8 cellular contexts compared by ENCODE assay signal in genomic region chr16:58127634-58128033, GRCh38. TPM values are rescaled to one million over a fixed set of nuclear protein-coding genes. Genes with fewer than 3 reads are reported as not detected.
DNase-seq lines count a peak whose midpoint lies in the region; ATAC-seq and TF ChIP-seq lines count a peak whose summit lies in the region.

No MANE protein-coding gene starts in this region.

- BruUV-seq in PC-3 (replicated peaks; lab: Mats Ljungman, UMichigan) = no TSS peak

- H3K36me3 ChIP-seq in PC-3 (ENCODE audit: low read depth, low read length) (no peaks in the 10 kb centered on the region), prostate gland (no peaks in the 10 kb centered on the region), mucosa of descending colon (ENCODE audit: low read depth) (peaks cover 4% of the 10 kb centered on the region)

- H3K27me3 ChIP-seq in PC-3 (ENCODE audit: low read length) (no peaks in the 10 kb centered on the region), prostate gland (replicated peaks; ENCODE audit: insufficient read depth) (no peaks in the 10 kb centered on the region)

- CTCF ChIA-PET in PC-3 (lab: Charles Lee) = no interaction called here

- H3K4me3 ChIP-seq in GM12864 (ENCODE audit: low read depth, low read length) (peak overlapping the region; percentile 66), PC-3 (ENCODE audit: low read length) (peak overlapping the region; percentile 96), prostate gland (peak overlapping the region in 1 of 2 donors; percentile 88), mucosa of descending colon (no peak overlapping the region)

- no peak for ATAC-seq in PC-3
- ATAC-seq in mucosa of descending colon = no peak

- peak; percentile 41 for TF ChIP-seq CTCF in GM12864 (IDR thresholded peaks at IDR 0.05; ENCODE audit: low read depth, low read length, missing control alignments)
- TF ChIP-seq CTCF in PC-3 (conservative IDR thresholded peaks at IDR 0.05; ENCODE audit: low read depth, low read length) = 0 out of 2 replicates have a peak, but pooled peaks have one; percentile 18
- TF ChIP-seq CTCF in prostate gland (IDR thresholded peaks at IDR 0.05) = peak in 1 of 4 experiments; percentile 25
- TF ChIP-seq CTCF in mucosa of descending colon (IDR thresholded peaks at IDR 0.05) = no peak

- WGBS in prostate gland = 10% methylated on average over 4 of the region's 4 CpGs

- peak overlapping the region; percentile 97 for H3K4me2 ChIP-seq in PC-3 (ENCODE audit: low read length)

- no peak overlapping the region for H3K27ac ChIP-seq in PC-3 (ENCODE audit: low read length)
- peak overlapping the region; percentile 67 for H3K27ac ChIP-seq in epithelial cell of prostate
- peak overlapping the region; percentile 68 to 89 for H3K27ac ChIP-seq in prostate gland

- TF ChIP-seq POLR2A in prostate gland (IDR thresholded peaks at IDR 0.05) = no peak

- no peaks in the 10 kb centered on the region for H3K9me2 ChIP-seq in PC-3 (replicated peaks; ENCODE audit: low read length)

- DNase-seq in GM12864 (ENCODE audit: low read depth) = no peak
- DNase-seq in PC-3 = peak; percentile 17
- DNase-seq in epithelial cell of prostate (ENCODE audit: low read depth, low spot score) = no peak
- no peak for DNase-seq in prostate gland (ENCODE audit: low spot score)
- no peak for DNase-seq in NCI-H446 (lab: John Stamatoyannopoulos, UW)
- no peak for DNase-seq in NCI-H774 (lab: John Stamatoyannopoulos, UW)
- no peak for DNase-seq in mucosa of descending colon
- no peak for DNase-seq in stimulated activated naive CD4-positive, alpha-beta T cell treated with Interleukin-2 at 50 U/mL for 16 hours (lab: John Stamatoyannopoulos, UW)

- intact Hi-C loops in PC-3 (cut with micrococcal nuclease) (loop anchor here (5.0 kb wide), 1 partner anchor 70 kb away; the partner anchor contains the start of gene CSNK2A2), prostate gland (cut with DNase I) (loop anchor here (5.0 to 10.0 kb wide), 2 partner anchors 105 to 223 kb away; no protein-coding TSS in a partner anchor), mucosa of descending colon (cut with DNase I, micrococcal nuclease) (no loop called here)

- no peaks in the 10 kb centered on the region for H3F3A ChIP-seq in PC-3 (ENCODE audit: low read length, unreplicated experiment)

- peak overlapping the region; percentile 93; the same call in 1 of the 2 replicates for H3K9ac ChIP-seq in PC-3 (ENCODE audit: low read length)

- POLR2A ChIA-PET in PC-3 (lab: Charles Lee; ENCODE audit: unreplicated experiment) = interaction anchor here (0.7 kb wide), 1 partner anchor 57 kb away, joined by 3 read pairs; no protein-coding TSS in a partner anchor

- H3K79me2 ChIP-seq in PC-3 (ENCODE audit: low read length) = peaks cover 61% of the 10 kb centered on the region

- no peak overlapping the region for H2AFZ ChIP-seq in PC-3 (ENCODE audit: low read length)

- H3K9me3 ChIP-seq in PC-3 (ENCODE audit: low read length) = no peaks in the 10 kb centered on the region
- no peaks in the 10 kb centered on the region for H3K9me3 ChIP-seq in prostate gland
- no peaks in the 10 kb centered on the region for H3K9me3 ChIP-seq in mucosa of descending colon

- peaks cover 44% of the 10 kb centered on the region for H4K20me1 ChIP-seq in PC-3 (ENCODE audit: low read length)

- H3K4me1 ChIP-seq in PC-3 (ENCODE audit: insufficient read depth, low read length) (peaks cover 32% of the 10 kb centered on the region), prostate gland (replicated peaks) (peaks cover 18% of the 10 kb centered on the region), mucosa of descending colon (ENCODE audit: low read depth) (peaks cover 26% of the 10 kb centered on the region)

RNA-seq across cellular contexts. Expression of gene CFAP20, which starts 1.5 kb away (rescaled TPM):
- 43.3 and 58.3 TPM in 2 replicates for total RNA-seq in PC-3 (2014; rRNA removed)
- 10 to 100 TPM; 27.2 to 77.7 TPM for total RNA-seq in prostate gland
- total RNA-seq in mucosa of descending colon = 10 to 100 TPM; 18.8 to 24.0 (median 23.3) TPM

Comparison
In these comparisons a context has a peak if more than half of its experiments do, and no peak if none do; other contexts are left out.
1. intact Hi-C loops: an anchor here in PC-3 (5.0 kb wide) and prostate gland (5.0 to 10.0 kb wide); none called in mucosa of descending colon.